Comparison of ENCODE assay signal across 14 cellular contexts in the genomic region with DNA sequence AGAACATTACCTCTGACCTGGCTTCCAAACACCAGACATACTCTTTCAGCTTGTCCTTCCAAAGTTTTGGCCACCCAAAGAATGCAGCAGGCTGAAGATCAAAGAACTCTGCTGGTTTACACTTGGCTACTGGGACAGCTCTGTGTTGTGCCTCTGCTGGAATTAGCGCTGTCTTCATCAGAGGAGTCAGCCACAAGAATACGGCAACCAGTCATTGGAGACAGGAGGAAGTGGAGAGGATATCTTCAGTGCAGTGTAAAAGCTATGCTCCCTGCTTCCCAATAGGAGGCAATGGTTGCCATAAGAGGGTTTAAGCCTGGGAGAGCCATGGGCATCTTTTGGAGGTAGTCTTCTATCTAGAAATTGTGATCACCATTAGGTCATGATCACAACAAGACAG.
"Had no signal": no experiment of that assay in that cellular context is flagged by ENCODE, and none has a peak within 500 bp of the region (broad histone marks: within the 10 kb centered on the region; RNA-seq: fewer than 3 reads in every experiment).

No MANE protein-coding gene starts in this region.

- H3K27me3 Mint-ChIP-seq: brain; dendritic cell treated with granulocyte-macrophage colony-stimulating factor and Interleukin-4, amounts not matched to agents 40 ng/mL and 50 ng/mL, for 4 days had no signal

- H3K4me1 ChIP-seq: thyroid gland had no signal

- ATAC-seq: activated CD4-positive, CD25-positive, alpha-beta regulatory T cell treated with anti-CD3 and anti-CD28 coated beads, Interleukin-2, amount 50 U/mL, for 24 hours; effector memory CD8-positive, alpha-beta T cell; natural killer cell treated with Interleukin-12 subunit alpha and Interleukin-12 subunit beta and Interleukin-15 and Interleukin-18, amount 100 ng/mL, for 72 hours; T-helper 17 cell had no signal

- H3K36me3 Mint-ChIP-seq: activated naive CD4-positive, alpha-beta T cell treated with anti-CD3 and anti-CD28 coated beads, Interleukin-2, amount 50 U/mL, for 72 hours; brain; natural killer cell treated with Interleukin-12 subunit alpha and Interleukin-12 subunit beta and Interleukin-15 and Interleukin-18, amount 100 ng/mL, for 72 hours had no signal

- H3K4me3 ChIP-seq: mucosa of descending colon, thyroid gland had no signal

- H3K27me3 ChIP-seq: thyroid gland had no signal

- DNase-seq: activated effector memory CD4-positive, alpha-beta T cell treated with Interleukin-2 at 50 U/mL for 16 hours; activated T-cell treated with anti-CD3 and anti-CD28 coated beads, Interleukin-2, amount 50 U/mL, for 24 hours; amniotic stem cell; effector memory CD8-positive, alpha-beta T cell; hippocampal formation; mucosa of descending colon; stimulated activated CD4-positive, alpha-beta T cell treated with anti-CD3 and anti-CD28 coated beads, Interleukin-4, amount 100 ng/mL, for 4 hours; T-helper 17 cell; thyroid gland had no signal

- H3K4me3 Mint-ChIP-seq: activated T-cell treated with anti-CD3 and anti-CD28 coated beads, Interleukin-2, amount 50 U/mL, for 24 hours; brain; dendritic cell treated with granulocyte-macrophage colony-stimulating factor and Interleukin-4, amounts not matched to agents 40 ng/mL and 50 ng/mL, for 4 days; effector memory CD8-positive, alpha-beta T cell; natural killer cell treated with Interleukin-12 subunit alpha and Interleukin-12 subunit beta and Interleukin-15 and Interleukin-18, amount 100 ng/mL, for 72 hours; T-helper 17 cell had no signal

- H3K27ac ChIP-seq: thyroid gland had no signal

- H3K9me3 Mint-ChIP-seq: activated naive CD4-positive, alpha-beta T cell treated with anti-CD3 and anti-CD28 coated beads, Interleukin-2, amount 50 U/mL, for 72 hours; activated T-cell treated with anti-CD3 and anti-CD28 coated beads, Interleukin-2, amount 50 U/mL, for 24 hours; brain; dendritic cell treated with granulocyte-macrophage colony-stimulating factor and Interleukin-4, amounts not matched to agents 40 ng/mL and 50 ng/mL, for 4 days; effector memory CD8-positive, alpha-beta T cell; natural killer cell treated with Interleukin-12 subunit alpha and Interleukin-12 subunit beta and Interleukin-15 and Interleukin-18, amount 100 ng/mL, for 72 hours had no signal

- H3K27ac Mint-ChIP-seq: activated naive CD4-positive, alpha-beta T cell treated with anti-CD3 and anti-CD28 coated beads, Interleukin-2, amount 50 U/mL, for 72 hours; activated T-cell treated with anti-CD3 and anti-CD28 coated beads, Interleukin-2, amount 50 U/mL, for 24 hours; brain; dendritic cell treated with granulocyte-macrophage colony-stimulating factor and Interleukin-4, amounts not matched to agents 40 ng/mL and 50 ng/mL, for 4 days; effector memory CD8-positive, alpha-beta T cell; natural killer cell treated with Interleukin-12 subunit alpha and Interleukin-12 subunit beta and Interleukin-15 and Interleukin-18, amount 100 ng/mL, for 72 hours; T-helper 17 cell had no signal

- H3K36me3 ChIP-seq: thyroid gland had no signal

- H3K9me3 ChIP-seq: mucosa of descending colon, thyroid gland had no signal
